Comparison of ENCODE assay signal across 21 cellular contexts in genomic region chr1:167105841-167106461, GRCh38. TPM values are rescaled to one million over a fixed set of nuclear protein-coding genes. Genes with fewer than 3 reads are reported as not detected.
A peak's percentile ranks its signal among the peaks of the same experiment; 100 is the strongest.
DNase-seq lines count a peak whose midpoint lies in the region; ATAC-seq, FAIRE-seq and TF ChIP-seq lines count a peak whose summit lies in the region.
"Had no signal": no experiment of that assay in that cellular context is flagged by ENCODE, and none has a peak within 500 bp of the region (broad histone marks: within the 10 kb centered on the region; RNA-seq: fewer than 3 reads in every experiment).

No MANE protein-coding gene starts in this region.

- H3K4me1 Mint-ChIP-seq in Calu3 (ENCODE audit: low read depth, unreplicated experiment) (peaks cover 31% of the 10 kb centered on the region), H9 (peaks cover 45 to 59% of the 10 kb centered on the region in 2 experiments), memory B cell (peaks cover 30% of the 10 kb centered on the region)

- no peak overlapping the region for H4K91ac ChIP-seq in H9 (ENCODE audit: insufficient read length, low read depth, low read length)

- H3T11ph ChIP-seq in H9 (ENCODE audit: low read length): no peak overlapping the region

- H3K27ac Mint-ChIP-seq in Calu3 (ENCODE audit: unreplicated experiment) (peak overlapping the region; percentile 4), H9 (0 out of 7 replicates have a peak overlapping the region, but pooled peaks of 1 of the 3 experiments have one; percentile 41), memory B cell (no peak overlapping the region)
- H3K27ac Mint-ChIP-seq: T-helper 1 cell treated with Interleukin-12 subunit alpha and Interleukin-12 subunit beta and Interleukin-4 antibody, amounts not matched to agents 30 μg/mL and 1 μg/mL, for 36 hours had no signal

- no peak overlapping the region for H2BK5ac ChIP-seq in H9 (ENCODE audit: insufficient read length, low read length)

- H3K79me2 ChIP-seq in H9 (ENCODE audit: insufficient read depth, low read length): no peaks in the 10 kb centered on the region
- H3K79me2 ChIP-seq in PC-3 (ENCODE audit: low read length): no peaks in the 10 kb centered on the region

- WGBS in H9 (ENCODE audit: extremely low coverage, insufficient read length, low lambda C conversion rate): no CpG with 5 or more reads among the region's 8 CpGs

- FAIRE-seq in urothelium cell line (lab: Jason Lieb, UNC): no peak
- FAIRE-seq: keratinocyte had no signal

- DNase-seq in Calu3 (no peak), H9 (no peak), PC-3 (no peak), memory B cell (ENCODE audit: low spot score in 2 of 2) (no peak), urothelium cell line (ENCODE audit: low spot score) (no peak), DMS153 treated with DMSO at 0.1 percent for 48 hours (lab: John Stamatoyannopoulos, UW; ENCODE audit: unreplicated experiment) (no peak)
- DNase-seq: activated CD8-positive, alpha-beta memory T cell treated with anti-CD3 and anti-CD28 coated beads, Interleukin-2, amount 50 U/mL, for 4 hours; activated naive CD4-positive, alpha-beta T cell treated with anti-CD3 and anti-CD28 coated beads for 36 hours; dermis blood vessel endothelial cell; glutamatergic neuron; IMR-90; NCI-H2107; right lobe of liver; stimulated activated CD4-positive, alpha-beta T cell treated with anti-CD3 and anti-CD28 coated beads, Interleukin-2, amount 100 ng/mL, for 24 hours had no signal

- H2AK5ac ChIP-seq in H9 (ENCODE audit: insufficient read length, low read length): no peak overlapping the region

- H3K27me3 Mint-ChIP-seq in Calu3 (ENCODE audit: unreplicated experiment) (no peaks in the 10 kb centered on the region), H9 (ENCODE audit: low read depth) (0 out of 2 replicates have a peak, but pooled peaks cover 2% of the 10 kb centered on the region), memory B cell (peaks cover 8% of the 10 kb centered on the region)

- POLR2A ChIA-PET in PC-3 (lab: Charles Lee; ENCODE audit: unreplicated experiment): no interaction called here

- H3K9ac ChIP-seq in H9 (ENCODE audit: extremely low read depth, insufficient read length, low read length) (no peak overlapping the region), PC-3 (ENCODE audit: low read length) (peak overlapping the region; percentile 1; the same call in 1 of the 2 replicates)

- H3K4me3 ChIP-seq in PC-3 (ENCODE audit: low read length): peak overlapping the region; percentile 16; the same call in 1 of the 2 replicates
- H3K4me3 ChIP-seq: right lobe of liver, suprapubic skin had no signal

- H3K56ac ChIP-seq in H9 (ENCODE audit: insufficient read length, low read depth, low read length): no peak overlapping the region

- no peaks in the 10 kb centered on the region for H3F3A ChIP-seq in PC-3 (ENCODE audit: low read length, unreplicated experiment)

- no peak overlapping the region for H3K14ac ChIP-seq in H9 (ENCODE audit: insufficient read depth, low read length)

- H3K4ac ChIP-seq in H9 (ENCODE audit: low read depth, low read length): no peak overlapping the region

- no peak overlapping the region for H2BK20ac ChIP-seq in H9 (ENCODE audit: low read depth, low read length, poor library complexity, severe bottlenecking)

- TF ChIP-seq CTCF in Calu3 (IDR thresholded peaks at IDR 0.05; ENCODE audit: unreplicated experiment) (no peak), H9 (conservative IDR thresholded peaks at IDR 0.05) (peak; percentile 37; the same call in 2 of the 3 replicates), PC-3 (conservative IDR thresholded peaks at IDR 0.05; ENCODE audit: low read depth, low read length) (no peak)

- H3K9me3 ChIP-seq in H9 (ENCODE audit: control insufficient read depth, low read depth, low read length) (no peaks in the 10 kb centered on the region), PC-3 (ENCODE audit: low read length) (no peaks in the 10 kb centered on the region)
- H3K9me3 ChIP-seq: neutrophil, right lobe of liver, suprapubic skin had no signal

- H3K9me2 ChIP-seq in PC-3 (replicated peaks; ENCODE audit: low read length): no peaks in the 10 kb centered on the region

- H3K23me2 ChIP-seq in H9 (ENCODE audit: insufficient read length, low read depth, low read length, poor library complexity, severe bottlenecking): no peaks in the 10 kb centered on the region

- no peak overlapping the region for H4K5ac ChIP-seq in H9 (ENCODE audit: insufficient read length, low read depth, low read length)

- H3K4me3 Mint-ChIP-seq in Calu3 (ENCODE audit: low read depth, unreplicated experiment) (peak overlapping the region; percentile 17), H9 (no peak overlapping the region), memory B cell (peak overlapping the region; percentile 69)
- H3K4me3 Mint-ChIP-seq: activated naive CD4-positive, alpha-beta T cell treated with anti-CD3 and anti-CD28 coated beads for 36 hours; T-helper 1 cell treated with Interleukin-12 subunit alpha and Interleukin-12 subunit beta and Interleukin-4 antibody, amounts not matched to agents 30 μg/mL and 1 μg/mL, for 36 hours had no signal

- H2AFZ ChIP-seq in H9 (ENCODE audit: low read length) (no peak overlapping the region), PC-3 (ENCODE audit: low read length) (peak overlapping the region; percentile 71)

- no peaks in the 10 kb centered on the region for H3K79me1 ChIP-seq in H9 (ENCODE audit: insufficient read depth, low read depth, low read length, poor library complexity, severe bottlenecking)

- H3K36me3 ChIP-seq in PC-3 (ENCODE audit: low read depth, low read length): no peaks in the 10 kb centered on the region
- H3K36me3 ChIP-seq: neutrophil, right lobe of liver, suprapubic skin had no signal

- peaks cover 15% of the 10 kb centered on the region; the same call in 1 of the 2 replicates for H3K4me1 ChIP-seq in H9 (ENCODE audit: insufficient read depth, low read length)
- H3K4me1 ChIP-seq in PC-3 (ENCODE audit: insufficient read depth, low read length): peaks cover 54% of the 10 kb centered on the region
- H3K4me1 ChIP-seq: right lobe of liver, suprapubic skin had no signal

- H3K27ac ChIP-seq in H9 (ENCODE audit: insufficient read length, low read depth, low read length): no peak overlapping the region
- H3K27ac ChIP-seq in PC-3 (ENCODE audit: low read length): peak overlapping the region; percentile 36
- H3K27ac ChIP-seq: neutrophil, right lobe of liver, suprapubic skin had no signal

- H3K9me3 Mint-ChIP-seq in Calu3 (ENCODE audit: low read depth, unreplicated experiment) (peaks cover 2% of the 10 kb centered on the region), H9 (no peaks in the 10 kb centered on the region; a peak in 2 of 5 replicates), memory B cell (peaks cover 6% of the 10 kb centered on the region)

- BruUV-seq in Calu3 (replicated peaks; lab: Mats Ljungman, UMichigan): no TSS peak
- BruUV-seq in PC-3 (replicated peaks; lab: Mats Ljungman, UMichigan): no TSS peak

- H2BK15ac ChIP-seq in H9 (ENCODE audit: low read depth, low read length): no peak overlapping the region

- ATAC-seq in PC-3 (no peak), memory B cell (ENCODE audit: low read depth) (no peak), GM18520 (IDR thresholded peaks at IDR 0.05; ENCODE audit: unreplicated experiment) (no peak), HG03469 (IDR thresholded peaks at IDR 0.05; ENCODE audit: unreplicated experiment) (no peak)
- ATAC-seq: esophagus mucosa, right lobe of liver had no signal

- no peak overlapping the region for H4K8ac ChIP-seq in H9 (replicated peaks; ENCODE audit: insufficient read length, low read depth, low read length)

- H3K23ac ChIP-seq in H9 (ENCODE audit: insufficient read length, low read depth, low read length): no peak overlapping the region

- no peak overlapping the region for H3K4me2 ChIP-seq in H9 (ENCODE audit: insufficient read depth, insufficient read length, low read length)
- H3K4me2 ChIP-seq in PC-3 (ENCODE audit: low read length): peak overlapping the region; percentile 68

- CTCF ChIA-PET in Calu3 (lab: Charles Lee): interaction anchor here (0.8 to 1.0 kb wide), 2 partner anchors 114 to 1038 kb away, joined by 3 to 4 read pairs; no protein-coding TSS in a partner anchor
- CTCF ChIA-PET in PC-3 (lab: Charles Lee): interaction anchor here (0.8 kb wide), 1 partner anchor 114 kb away, joined by 3 read pairs; no protein-coding TSS in a partner anchor

- H4K20me1 ChIP-seq in H9 (ENCODE audit: control insufficient read depth, insufficient read depth, insufficient read length) (no peaks in the 10 kb centered on the region), PC-3 (ENCODE audit: low read length) (no peaks in the 10 kb centered on the region)

- no peak overlapping the region for H3K18ac ChIP-seq in H9 (ENCODE audit: insufficient read length, low read depth, low read length)

- no peaks in the 10 kb centered on the region for H3K36me3 Mint-ChIP-seq in Calu3 (ENCODE audit: insufficient read depth, unreplicated experiment)
- peaks cover 0 to 3% (median 0%) of the 10 kb centered on the region in 3 experiments; a peak in 1 of 7 replicates for H3K36me3 Mint-ChIP-seq in H9 (ENCODE audit: insufficient read depth in 1 of 3, low read depth in 3 of 3)
- no peaks in the 10 kb centered on the region for H3K36me3 Mint-ChIP-seq in memory B cell

- H2BK12ac ChIP-seq in H9 (ENCODE audit: insufficient read length, low read depth, low read length): no peak overlapping the region

- intact Hi-C loops in Calu3 (cut with micrococcal nuclease; ENCODE audit: unreplicated experiment) (loop anchor here (1.0 kb wide), 1 partner anchor 39 kb away; no protein-coding TSS in a partner anchor), PC-3 (cut with micrococcal nuclease) (loop anchor here (5.0 kb wide), 1 partner anchor 39 kb away; no protein-coding TSS in a partner anchor)

- H3K27me3 ChIP-seq in H9 (ENCODE audit: insufficient read depth, low read length) (no peaks in the 10 kb centered on the region), PC-3 (ENCODE audit: low read length) (no peaks in the 10 kb centered on the region)
- H3K27me3 ChIP-seq: right lobe of liver, suprapubic skin had no signal

- no peak overlapping the region for H2BK120ac ChIP-seq in H9 (ENCODE audit: low read depth, low read length, poor library complexity, severe bottlenecking)

RNA-seq across cellular contexts. Expression of gene STYXL2, which starts 12.1 kb away (rescaled TPM):
- not detected in 2 replicates for total RNA-seq in Calu3 (2022)
- total RNA-seq in H9 (2021): 0.09 and 0.13 TPM in 2 replicates
- total RNA-seq in PC-3 (2014; rRNA removed): not detected in 2 replicates
- total RNA-seq: activated naive CD4-positive, alpha-beta T cell treated with anti-CD3 and anti-CD28 coated beads for 36 hours; dermis blood vessel endothelial cell; esophagus mucosa; IMR-90 had no signal

RNA-seq across cellular contexts. Expression of gene GPA33, which starts 15.8 kb away (rescaled TPM):
- not detected in 2 replicates for total RNA-seq in Calu3 (2022)
- total RNA-seq in H9 (2021): 0.11 TPM in 1 of 2 replicates, not detected in the other
- 0.04 and 0.12 TPM in 2 replicates for total RNA-seq in PC-3 (2014; rRNA removed)
- total RNA-seq: dermis blood vessel endothelial cell, esophagus mucosa, IMR-90 had no signal

Comparison
In these comparisons a context has a peak if more than half of its experiments do, and no peak if none do; other contexts are left out.
1. H3K4me3 Mint-ChIP-seq: peak in Calu3 (single experiment) and memory B cell (single experiment); none in H9 (0 of 2).